26 cellular contexts compared by ENCODE assay signal in genomic region chr16:51053805-51054204, GRCh38.
DNase-seq lines count a peak whose midpoint lies in the region; ATAC-seq, FAIRE-seq and TF ChIP-seq lines count a peak whose summit lies in the region.
"Had no signal": no experiment of that assay in that cellular context is flagged by ENCODE, and none has a peak within 500 bp of the region (broad histone marks: within the 10 kb centered on the region; RNA-seq: fewer than 3 reads in every experiment).

No MANE protein-coding gene starts in this region.

- in situ Hi-C loops in K562 (cut with MboI) = no loop called here

- no peaks in the 10 kb centered on the region for H3K9me3 ChIP-seq in K562 (replicated peaks; ENCODE audit: control insufficient read depth, insufficient read depth, low read depth, low read length)
- H3K9me3 ChIP-seq: Caco-2 had no signal

- TF ChIP-seq CTCF in K562 (IDR thresholded peaks at IDR 0.05 in 2 of 3, conservative IDR thresholded peaks at IDR 0.05 in 1 of 3; ENCODE audit: insufficient read depth in 2 of 3, low read depth in 1 of 3, low read length in 3 of 3) = no peak

- H3K27ac ChIP-seq in K562 (ENCODE audit: extremely low read depth, low read depth, low read length) = no peak overlapping the region
- H3K27ac ChIP-seq: 22Rv1, BLaER1, PC-9 had no signal

- peaks cover 0 to 4% of the 10 kb centered on the region in 2 experiments; a peak in 1 of 5 replicates for H3K27me3 ChIP-seq in K562 (ENCODE audit: control insufficient read depth in 2 of 2, insufficient read depth in 2 of 2, low read length in 2 of 2)
- H3K27me3 ChIP-seq: BLaER1 had no signal

- no peaks in the 10 kb centered on the region for H3K79me2 ChIP-seq in K562 (ENCODE audit: control insufficient read depth, insufficient read depth, low read length)

- ATAC-seq in K562 = peak; percentile 56; the same call in 2 of the 3 replicates
- no peak for ATAC-seq in GM19023 (IDR thresholded peaks at IDR 0.05; ENCODE audit: unreplicated experiment)
- ATAC-seq in GM19452 (IDR thresholded peaks at IDR 0.05; ENCODE audit: unreplicated experiment) = no peak
- ATAC-seq: HCT116 had no signal

- no TSS peak for BruUV-seq in K562 (replicated peaks; lab: Mats Ljungman, UMichigan)

- CTCF ChIA-PET in K562 (lab: Yijun Ruan, JAX; ENCODE audit: low intra/inter-chr PET ratio) = no interaction called here

- no peak for TF ChIP-seq RAD21 in K562 (CRISPR knock-in tag; conservative IDR thresholded peaks at IDR 0.05 in 1 of 2, IDR thresholded peaks at IDR 0.05 in 1 of 2)

- DNase-seq in NCI-H1092 treated with DMSO at 0.1 percent for 48 hours (lab: John Stamatoyannopoulos, UW) (peak; percentile 10), NCI-H1092 (lab: John Stamatoyannopoulos, UW) (no peak), COLO668 (lab: John Stamatoyannopoulos, UW; ENCODE audit: unreplicated experiment) (peak; percentile 7), NCI-H2196 (lab: John Stamatoyannopoulos, UW; ENCODE audit: unreplicated experiment) (peak; percentile 13), K562 (ENCODE audit: extremely low read depth in 1 of 4, low spot score in 3 of 4) (no peak), NCI-H446 treated with DMSO at 0.1 percent for 48 hours (lab: John Stamatoyannopoulos, UW) (no peak)
- DNase-seq: ACHN; Caco-2; CD4-positive, alpha-beta T cell; DMS 273 treated with DMSO at 0.1 percent for 48 hours; DND-41; GOT3; MV-4-11; NCI-H1417 treated with DMSO at 0.1 percent for 48 hours; NCI-H1930; NCI-H226; NCI-H526; PC-9; RPMI8226; SHP77 had no signal

- POLR2A ChIA-PET in K562 (lab: Yijun Ruan, JAX) = interaction anchor here (1.5 kb wide), 1 partner anchor 9 kb away, joined by 7 read pairs; no protein-coding TSS in a partner anchor

- no peak overlapping the region for H3K4me2 ChIP-seq in K562 (ENCODE audit: insufficient read depth, low read length)
- H3K4me2 ChIP-seq: BLaER1, PC-9 had no signal

- no peak overlapping the region for H3K4me3 ChIP-seq in K562
- H3K4me3 ChIP-seq: BLaER1, PC-9 had no signal

- intact Hi-C loops in K562 (cut with micrococcal nuclease) = no loop called here

- 0% methylated on average over 1 of the region's 1 CpG for WGBS in K562 (ENCODE audit: insufficient coverage, low coverage, missing lambda C conversion rate)

- no peak overlapping the region for H3K9ac ChIP-seq in K562 (ENCODE audit: insufficient read depth in 1 of 2, low read depth in 2 of 2, low read length in 2 of 2)
- H3K9ac ChIP-seq: BLaER1 had no signal

- TF ChIP-seq POLR2A in K562 (conservative IDR thresholded peaks at IDR 0.05) = no peak

- no peaks in the 10 kb centered on the region for H3K9me1 ChIP-seq in K562 (ENCODE audit: control insufficient read depth, insufficient read depth, low read length)

- no peak for FAIRE-seq in K562 (lab: Jason Lieb, UNC)
- FAIRE-seq: GM12891 had no signal

- no peak overlapping the region for H2AFZ ChIP-seq in K562 (ENCODE audit: low read depth, low read length)
- H2AFZ ChIP-seq: PC-9 had no signal

- TF ChIP-seq EP300 in K562 (IDR thresholded peaks at IDR 0.05; ENCODE audit: low read length) = no peak

- H3K36me3 ChIP-seq in K562 (ENCODE audit: control insufficient read depth, insufficient read depth, low read length) = no peaks in the 10 kb centered on the region
- H3K36me3 ChIP-seq: BLaER1 had no signal

- H3K4me1 ChIP-seq in K562 (replicated peaks in 1 of 2; ENCODE audit: control insufficient read depth in 2 of 2, insufficient read depth in 2 of 2, low read length in 2 of 2) = 0 out of 5 replicates have a peak, but pooled peaks cover 0 to under 1% of the 10 kb centered on the region in 2 experiments
- H3K4me1 ChIP-seq: Caco-2 had no signal

- H4K20me1 ChIP-seq in K562 (replicated peaks; ENCODE audit: control insufficient read depth, insufficient read depth, low read length) = no peaks in the 10 kb centered on the region
- H4K20me1 ChIP-seq: BLaER1 had no signal

TF ChIP-seq in K562, 482 proteins besides CTCF, POLR2A, EP300 and RAD21:
- TF ChIP-seq, protein P1, sequence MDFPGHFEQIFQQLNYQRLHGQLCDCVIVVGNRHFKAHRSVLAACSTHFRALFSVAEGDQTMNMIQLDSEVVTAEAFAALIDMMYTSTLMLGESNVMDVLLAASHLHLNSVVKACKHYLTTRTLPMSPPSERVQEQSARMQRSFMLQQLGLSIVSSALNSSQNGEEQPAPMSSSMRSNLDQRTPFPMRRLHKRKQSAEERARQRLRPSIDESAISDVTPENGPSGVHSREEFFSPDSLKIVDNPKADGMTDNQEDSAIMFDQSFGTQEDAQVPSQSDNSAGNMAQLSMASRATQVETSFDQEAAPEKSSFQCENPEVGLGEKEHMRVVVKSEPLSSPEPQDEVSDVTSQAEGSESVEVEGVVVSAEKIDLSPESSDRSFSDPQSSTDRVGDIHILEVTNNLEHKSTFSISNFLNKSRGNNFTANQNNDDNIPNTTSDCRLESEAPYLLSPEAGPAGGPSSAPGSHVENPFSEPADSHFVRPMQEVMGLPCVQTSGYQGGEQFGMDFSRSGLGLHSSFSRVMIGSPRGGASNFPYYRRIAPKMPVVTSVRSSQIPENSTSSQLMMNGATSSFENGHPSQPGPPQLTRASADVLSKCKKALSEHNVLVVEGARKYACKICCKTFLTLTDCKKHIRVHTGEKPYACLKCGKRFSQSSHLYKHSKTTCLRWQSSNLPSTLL (IDR thresholded peaks at IDR 0.05) = no peak
- TF ChIP-seq SIX5 (IDR thresholded peaks at IDR 0.05; ENCODE audit: borderline replicate concordance in 1 of 2, insufficient read depth in 1 of 2, low read depth in 1 of 2, low read length in 2 of 2) = peak in 1 of 2 experiments; percentile 29; a peak in 1 of 4 replicates
- TF ChIP-seq, protein P2, sequence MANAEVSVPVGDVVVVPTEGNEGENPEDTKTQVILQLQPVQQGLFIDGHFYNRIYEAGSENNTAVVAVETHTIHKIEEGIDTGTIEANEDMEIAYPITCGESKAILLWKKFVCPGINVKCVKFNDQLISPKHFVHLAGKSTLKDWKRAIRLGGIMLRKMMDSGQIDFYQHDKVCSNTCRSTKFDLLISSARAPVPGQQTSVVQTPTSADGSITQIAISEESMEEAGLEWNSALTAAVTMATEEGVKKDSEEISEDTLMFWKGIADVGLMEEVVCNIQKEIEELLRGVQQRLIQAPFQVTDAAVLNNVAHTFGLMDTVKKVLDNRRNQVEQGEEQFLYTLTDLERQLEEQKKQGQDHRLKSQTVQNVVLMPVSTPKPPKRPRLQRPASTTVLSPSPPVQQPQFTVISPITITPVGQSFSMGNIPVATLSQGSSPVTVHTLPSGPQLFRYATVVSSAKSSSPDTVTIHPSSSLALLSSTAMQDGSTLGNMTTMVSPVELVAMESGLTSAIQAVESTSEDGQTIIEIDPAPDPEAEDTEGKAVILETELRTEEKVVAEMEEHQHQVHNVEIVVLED (CRISPR knock-in tag; IDR thresholded peaks at IDR 0.05) = no peak
- TF ChIP-seq ZNF398 (CRISPR knock-in tag; IDR thresholded peaks at IDR 0.05) = no peak
- no peak for TF ChIP-seq XRCC4 (IDR thresholded peaks at IDR 0.05; ENCODE audit: extremely low read depth, insufficient read depth, insufficient read length)
- TF ChIP-seq HCFC1 (IDR thresholded peaks at IDR 0.05; ENCODE audit: low read depth, low read length) = peak; percentile 66
- TF ChIP-seq, protein P3, sequence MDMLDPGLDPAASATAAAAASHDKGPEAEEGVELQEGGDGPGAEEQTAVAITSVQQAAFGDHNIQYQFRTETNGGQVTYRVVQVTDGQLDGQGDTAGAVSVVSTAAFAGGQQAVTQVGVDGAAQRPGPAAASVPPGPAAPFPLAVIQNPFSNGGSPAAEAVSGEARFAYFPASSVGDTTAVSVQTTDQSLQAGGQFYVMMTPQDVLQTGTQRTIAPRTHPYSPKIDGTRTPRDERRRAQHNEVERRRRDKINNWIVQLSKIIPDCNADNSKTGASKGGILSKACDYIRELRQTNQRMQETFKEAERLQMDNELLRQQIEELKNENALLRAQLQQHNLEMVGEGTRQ (CRISPR knock-in tag; IDR thresholded peaks at IDR 0.05) = peak; percentile 71
- TF ChIP-seq MAFK (IDR thresholded peaks at IDR 0.05; ENCODE audit: low read length) = no peak
- peak; percentile 25; the same call in 1 of the 2 replicates for TF ChIP-seq RAD51 (IDR thresholded peaks at IDR 0.05; ENCODE audit: borderline replicate concordance, low read depth)

Comparison
In these comparisons a context has a peak if more than half of its experiments do, and no peak if none do; other contexts are left out.
1. DNase-seq: peak in NCI-H1092 treated with DMSO at 0.1 percent for 48 hours (single experiment), COLO668 (single experiment) and NCI-H2196 (single experiment); none in NCI-H1092 (single experiment), K562 (0 of 4) and NCI-H446 treated with DMSO at 0.1 percent for 48 hours (single experiment).